1 cellular context compared by ENCODE assay signal in the genomic region with DNA sequence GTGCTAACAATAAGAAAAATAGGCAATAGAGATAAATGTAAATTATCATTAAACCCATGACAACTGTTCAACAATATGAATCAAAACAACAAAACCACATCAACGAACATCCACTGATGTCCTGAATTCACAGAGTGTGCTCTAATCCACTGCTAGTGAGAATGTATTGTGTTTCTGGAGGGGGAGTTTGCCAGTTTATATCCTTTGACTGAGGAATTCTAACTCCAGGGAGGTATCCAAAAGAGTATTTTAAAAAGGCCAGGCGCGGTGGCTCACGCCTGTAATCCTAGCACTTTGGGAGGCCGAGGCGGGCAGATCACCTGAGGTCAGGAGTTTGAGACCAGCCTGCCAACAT.
TF ChIP-seq lines count a peak whose summit lies in the region.

No MANE protein-coding gene starts in this region.

TF ChIP-seq in H1, 55 proteins besides CTCF, POLR2A, EP300 and RAD21:
- TF ChIP-seq SP4 (IDR thresholded peaks at IDR 0.05; ENCODE audit: low read length) (no peak), GABPA (IDR thresholded peaks at IDR 0.05; ENCODE audit: borderline replicate concordance, insufficient read depth, low read length) (no peak), EZH2 (IDR thresholded peaks at IDR 0.05; ENCODE audit: low read depth, low read length, severe bottlenecking) (no peak), MAFK (IDR thresholded peaks at IDR 0.05; ENCODE audit: low read depth, low read length) (no peak), JUND (IDR thresholded peaks at IDR 0.05; ENCODE audit: low read length) (no peak), SAP30 (IDR thresholded peaks at IDR 0.05; ENCODE audit: insufficient read depth, insufficient replicate concordance, low read length) (no peak), CREB1 (IDR thresholded peaks at IDR 0.05) (no peak), ZNF274 (IDR thresholded peaks at IDR 0.05; ENCODE audit: borderline replicate concordance, extremely low read depth, low read length) (no peak)
- TF ChIP-seq, protein P1, sequence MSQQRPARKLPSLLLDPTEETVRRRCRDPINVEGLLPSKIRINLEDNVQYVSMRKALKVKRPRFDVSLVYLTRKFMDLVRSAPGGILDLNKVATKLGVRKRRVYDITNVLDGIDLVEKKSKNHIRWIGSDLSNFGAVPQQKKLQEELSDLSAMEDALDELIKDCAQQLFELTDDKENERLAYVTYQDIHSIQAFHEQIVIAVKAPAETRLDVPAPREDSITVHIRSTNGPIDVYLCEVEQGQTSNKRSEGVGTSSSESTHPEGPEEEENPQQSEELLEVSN (IDR thresholded peaks at IDR 0.05): no peak
TF ChIP-seq in H1: peak in this region for 0.
